Comparison of ENCODE assay signal across 11 cellular contexts in genomic region chr10:113056468-113057021, GRCh38.
DNase-seq lines count a peak whose midpoint lies in the region; ATAC-seq and TF ChIP-seq lines count a peak whose summit lies in the region.
"Had no signal": no experiment of that assay in that cellular context is flagged by ENCODE, and none has a peak within 500 bp of the region (broad histone marks: within the 10 kb centered on the region; RNA-seq: fewer than 3 reads in every experiment).

No MANE protein-coding gene starts in this region.

- H3K4me1 ChIP-seq in BLaER1 = peaks cover 93% of the 10 kb centered on the region
- peaks cover 42% of the 10 kb centered on the region for H3K4me1 ChIP-seq in endodermal cell (ENCODE audit: control insufficient read depth, insufficient read depth, low read length)

- H3K36me3 ChIP-seq in BLaER1 (peaks cover 23% of the 10 kb centered on the region), endodermal cell (ENCODE audit: control insufficient read depth, insufficient read depth, low read length) (peaks cover 39% of the 10 kb centered on the region)

- H3K27me3 ChIP-seq in BLaER1 (no peaks in the 10 kb centered on the region), endodermal cell (ENCODE audit: control insufficient read depth, insufficient read depth, low read length, poor library complexity, severe bottlenecking) (no peaks in the 10 kb centered on the region)

- 92 to 96% methylated on average over 6 to 8 of the region's 8 CpGs for WGBS in endodermal cell (ENCODE audit: insufficient coverage in 1 of 2, insufficient read length in 1 of 2), 2 experiments

- peaks cover 37% of the 10 kb centered on the region for H3K4me1 Mint-ChIP-seq in endodermal cell
- H3K4me1 Mint-ChIP-seq in osteocyte (ENCODE audit: unreplicated experiment) = peaks cover 32% of the 10 kb centered on the region

- peak overlapping the region; percentile 75 for H3K27ac Mint-ChIP-seq in endodermal cell
- H3K27ac Mint-ChIP-seq in osteocyte (ENCODE audit: unreplicated experiment) = no peak overlapping the region
- H3K27ac Mint-ChIP-seq: progenitor cell of endocrine pancreas had no signal

- DNase-seq in NCI-H460 (ENCODE audit: extremely low read depth, low read depth) (peak; percentile 65), endodermal cell (peak; percentile 39), osteocyte (ENCODE audit: extremely low spot score, unreplicated experiment) (no peak), HT-29 (ENCODE audit: low spot score) (no peak), NOMO-1 (lab: John Stamatoyannopoulos, UW; ENCODE audit: unreplicated experiment in 2 of 2) (no peak), NCI-H1417 (lab: John Stamatoyannopoulos, UW) (no peak)
- DNase-seq: activated CD8-positive, alpha-beta memory T cell treated with anti-CD3 and anti-CD28 coated beads, Interleukin-2, amount 50 U/mL, for 48 hours; CD4-positive, CD25-positive, alpha-beta regulatory T cell had no signal

- no peak overlapping the region; the same call in 1 of the 2 replicates for H3K4me2 ChIP-seq in BLaER1

- H3K36me3 Mint-ChIP-seq in endodermal cell (ENCODE audit: low read depth) = peaks cover 30% of the 10 kb centered on the region
- H3K36me3 Mint-ChIP-seq in osteocyte (ENCODE audit: unreplicated experiment) = peaks cover 7% of the 10 kb centered on the region
- H3K36me3 Mint-ChIP-seq: CD4-positive, CD25-positive, alpha-beta regulatory T cell had no signal

- ATAC-seq in GM21528 (IDR thresholded peaks at IDR 0.05; ENCODE audit: low FRiP score, unreplicated experiment) = no peak

- H3K27ac ChIP-seq in BLaER1 (peak overlapping the region; percentile 18; the same call in 1 of the 2 replicates), endodermal cell (ENCODE audit: low read depth, low read length) (no peak overlapping the region)

- peaks cover 44% of the 10 kb centered on the region for H4K20me1 ChIP-seq in BLaER1

- H3K4me3 ChIP-seq in BLaER1 (no peak overlapping the region), endodermal cell (ENCODE audit: low read length) (no peak overlapping the region)

- H3K9me3 Mint-ChIP-seq in endodermal cell (no peaks in the 10 kb centered on the region), osteocyte (ENCODE audit: unreplicated experiment) (no peaks in the 10 kb centered on the region)
- H3K9me3 Mint-ChIP-seq: CD4-positive, CD25-positive, alpha-beta regulatory T cell had no signal

- H3K27me3 Mint-ChIP-seq in endodermal cell (ENCODE audit: insufficient read depth) (no peaks in the 10 kb centered on the region), osteocyte (ENCODE audit: unreplicated experiment) (no peaks in the 10 kb centered on the region)
- H3K27me3 Mint-ChIP-seq: CD4-positive, CD25-positive, alpha-beta regulatory T cell; progenitor cell of endocrine pancreas had no signal

- H3K4me3 Mint-ChIP-seq in endodermal cell (no peak overlapping the region), osteocyte (ENCODE audit: unreplicated experiment) (peak overlapping the region; percentile 19)
- H3K4me3 Mint-ChIP-seq: CD4-positive, CD25-positive, alpha-beta regulatory T cell had no signal

- no peak for TF ChIP-seq CTCF in endodermal cell (conservative IDR thresholded peaks at IDR 0.05)
- no peak for TF ChIP-seq CTCF in osteocyte (IDR thresholded peaks at IDR 0.05)

- no peaks in the 10 kb centered on the region for H3K9me3 ChIP-seq in BLaER1
- H3K9me3 ChIP-seq in endodermal cell (ENCODE audit: control insufficient read depth, low read length) = no peaks in the 10 kb centered on the region

- H3K9ac ChIP-seq in BLaER1 = no peak overlapping the region
- no peak overlapping the region for H3K9ac ChIP-seq in endodermal cell (ENCODE audit: extremely low read depth, low read length, poor library complexity, severe bottlenecking)

Comparison
In these comparisons a context has a peak if more than half of its experiments do, and no peak if none do; other contexts are left out.
1. DNase-seq: peak in NCI-H460 (single experiment) and endodermal cell (single experiment); none in osteocyte (single experiment), HT-29 (single experiment), NOMO-1 (0 of 2) and NCI-H1417 (0 of 3).